ENCODE assay signal across 19 cellular contexts in the genomic region with DNA sequence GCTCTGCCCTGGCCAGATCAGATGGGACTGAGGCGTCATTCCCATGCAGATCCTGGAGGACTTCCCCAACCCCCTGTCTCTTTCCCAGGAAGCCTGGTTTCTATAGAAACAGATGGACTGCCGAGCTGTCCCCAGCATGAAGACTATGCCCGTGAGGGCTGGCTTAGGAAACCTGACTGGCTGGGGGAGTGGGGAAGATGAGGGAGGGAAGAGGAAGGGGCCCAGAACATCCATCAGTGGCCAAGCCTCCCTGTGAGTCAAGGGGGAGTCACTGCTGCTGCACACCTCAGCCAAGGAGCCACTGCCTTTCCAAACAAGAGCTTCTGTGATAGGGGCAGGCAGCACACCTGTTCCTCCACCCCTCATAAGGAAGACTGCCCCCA. TPM values are rescaled to one million over a fixed set of nuclear protein-coding genes. Genes with fewer than 3 reads are reported as not detected.
A peak's percentile ranks its signal among the peaks of the same experiment; 100 is the strongest.
DNase-seq lines count a peak whose midpoint lies in the region; ATAC-seq, FAIRE-seq and TF ChIP-seq lines count a peak whose summit lies in the region.
"Had no signal": no experiment of that assay in that cellular context is flagged by ENCODE, and none has a peak within 500 bp of the region (broad histone marks: within the 10 kb centered on the region; RNA-seq: fewer than 3 reads in every experiment).

No MANE protein-coding gene starts in this region.

- H3K56ac ChIP-seq in IMR-90 (ENCODE audit: extremely low read depth, insufficient read depth, low read length) (no peak overlapping the region), H1 (replicated peaks; ENCODE audit: insufficient read length, low read depth, low read length) (no peak overlapping the region)

- FAIRE-seq in H1 (lab: Jason Lieb, UNC), result no peak
- FAIRE-seq: HepG2 had no signal

- H2AFZ ChIP-seq in IMR-90 (replicated peaks; ENCODE audit: low read length, poor library complexity), result peak overlapping the region; percentile 38
- H2AFZ ChIP-seq in H1 (ENCODE audit: low read length), result no peak overlapping the region
- H2AFZ ChIP-seq in neuronal stem cell (ENCODE audit: low read length), result no peak overlapping the region

- H3K4me1 ChIP-seq in IMR-90 (ENCODE audit: control insufficient read depth, insufficient read depth, low read length) (peaks cover 2% of the 10 kb centered on the region; the same call in 1 of the 2 replicates), H1 (replicated peaks in 1 of 4; ENCODE audit: control insufficient read depth in 3 of 4, insufficient read depth in 4 of 4, low read length in 3 of 4) (peaks cover 7 to 52% (median 38%) of the 10 kb centered on the region in 4 experiments), neuronal stem cell (ENCODE audit: control insufficient read depth in 2 of 2, insufficient read depth in 1 of 2, low read depth in 1 of 2, low read length in 2 of 2) (peaks cover 5 to 53% of the 10 kb centered on the region in 2 donors)

- H4K20me1 ChIP-seq in IMR-90 (ENCODE audit: insufficient read depth, low read length) (peaks cover 72% of the 10 kb centered on the region), H1 (replicated peaks in 1 of 2; ENCODE audit: control insufficient read depth in 1 of 2, insufficient read depth in 2 of 2, low read length in 2 of 2) (peaks cover 0 to 12% of the 10 kb centered on the region in 2 experiments)

- TF ChIP-seq RAD21 in IMR-90 (IDR thresholded peaks at IDR 0.05; ENCODE audit: low read length) (no peak), H1 (IDR thresholded peaks at IDR 0.05 in 1 of 2, conservative IDR thresholded peaks at IDR 0.05 in 1 of 2; ENCODE audit: low read depth in 2 of 2, low read length in 2 of 2) (no peak)

- DNase-seq in DMS53 (lab: John Stamatoyannopoulos, UW) (peak; percentile 37), DMS53 treated with DMSO at 0.1 percent for 48 hours (lab: John Stamatoyannopoulos, UW; ENCODE audit: unreplicated experiment) (no peak), IMR-90 (no peak), H1 (ENCODE audit: low read depth in 1 of 2, low spot score in 2 of 2) (no peak), neuronal stem cell (ENCODE audit: low spot score) (no peak), occipital lobe (lab: John Stamatoyannopoulos, UW) (no peak), NCI-H524 treated with DMSO at 0.1 percent for 48 hours (lab: John Stamatoyannopoulos, UW) (no peak)
- DNase-seq in activated CD4-positive, alpha-beta T cell treated with anti-CD3 and anti-CD28 coated beads, Interleukin-2, amount 50 U/mL, for 1 hour, result no peak
- DNase-seq: 8988T; activated CD4-positive, alpha-beta T cell treated with anti-CD3 and anti-CD28 coated beads, Interleukin-2, amount 50 U/mL, for 48 hours; activated CD8-positive, alpha-beta memory T cell treated with anti-CD3 and anti-CD28 coated beads, Interleukin-2, amount 50 U/mL, for 48 hours; midbrain; NCI-H1092; NCI-H2029; NK-92 treated with Interleukin-12 subunit alpha and Interleukin-12 subunit beta, amount 100 ng/mL, for 24 hours; stimulated activated CD4-positive, alpha-beta T cell treated with anti-CD3 and anti-CD28 coated beads, Interleukin-4, amount 100 ng/mL, for 1 hour; upper lobe of left lung had no signal

- no peak overlapping the region for H4K91ac ChIP-seq in IMR-90 (ENCODE audit: insufficient read depth, low read depth, low read length)
- no peak overlapping the region for H4K91ac ChIP-seq in H1 (replicated peaks; ENCODE audit: insufficient read length, low read length)
- no peak overlapping the region for H4K91ac ChIP-seq in neuronal stem cell (ENCODE audit: low read depth, low read length, poor library complexity)

- H2BK5ac ChIP-seq in IMR-90 (ENCODE audit: low read depth, low read length, poor library complexity, severe bottlenecking), result no peak overlapping the region
- H2BK5ac ChIP-seq in H1 (ENCODE audit: low read depth, low read length), result peak overlapping the region; percentile 13; the same call in 1 of the 2 replicates
- no peak overlapping the region for H2BK5ac ChIP-seq in neuronal stem cell (ENCODE audit: low read length)

- no peak overlapping the region for H3K18ac ChIP-seq in IMR-90 (ENCODE audit: low read depth, low read length)
- no peak overlapping the region for H3K18ac ChIP-seq in H1 (ENCODE audit: extremely low read depth, low read length)
- no peak overlapping the region for H3K18ac ChIP-seq in neuronal stem cell (ENCODE audit: low read length)

- H2BK120ac ChIP-seq in IMR-90 (ENCODE audit: low read depth, low read length) (no peak overlapping the region), H1 (replicated peaks; ENCODE audit: low read depth, low read length) (no peak overlapping the region), neuronal stem cell (ENCODE audit: low read depth, low read length) (no peak overlapping the region)

- dilution Hi-C loops in IMR-90 (cut with HindIII; ENCODE audit: low sequenced_read_pairs, unreplicated experiment), result no loop called here

- no peak overlapping the region for H3K27ac ChIP-seq in IMR-90 (ENCODE audit: insufficient read depth, low read length)
- H3K27ac ChIP-seq in H1 (ENCODE audit: low read depth, low read length), result no peak overlapping the region
- peak overlapping the region; percentile 23 for H3K27ac ChIP-seq in neuronal stem cell (replicated peaks; ENCODE audit: low read length)
- H3K27ac ChIP-seq: SK-N-MC, upper lobe of left lung had no signal

- no peak overlapping the region for H4K8ac ChIP-seq in IMR-90 (ENCODE audit: low read depth in 2 of 2, low read length in 2 of 2)
- H4K8ac ChIP-seq in H1 (ENCODE audit: extremely low read depth, insufficient read depth, low read length), result no peak overlapping the region
- no peak overlapping the region for H4K8ac ChIP-seq in neuronal stem cell (ENCODE audit: low read depth, low read length)

- H3K9ac ChIP-seq in IMR-90 (ENCODE audit: low read depth, low read length) (no peak overlapping the region), H1 (replicated peaks in 1 of 4; ENCODE audit: extremely low read depth in 1 of 4, low read depth in 3 of 4, low read length in 3 of 4) (no peak overlapping the region), neuronal stem cell (ENCODE audit: low read depth, low read length, poor library complexity) (no peak overlapping the region)

- peaks cover 7% of the 10 kb centered on the region for H3K9me1 ChIP-seq in IMR-90 (ENCODE audit: insufficient read depth, low read length)

- TF ChIP-seq EP300 in H1 (IDR thresholded peaks at IDR 0.05; ENCODE audit: borderline replicate concordance in 1 of 2, low read depth in 2 of 2, low read length in 2 of 2), result no peak

- no peak overlapping the region for H3K4me3 ChIP-seq in IMR-90 (ENCODE audit: insufficient read depth, low read depth, low read length)
- H3K4me3 ChIP-seq in H1 (ENCODE audit: extremely low read depth in 1 of 4, insufficient read depth in 2 of 4, low read depth in 3 of 4, low read length in 4 of 4), result 0 out of 8 replicates have a peak overlapping the region, but pooled peaks of 1 of the 4 experiments have one; percentile 27
- no peak overlapping the region for H3K4me3 ChIP-seq in neuronal stem cell (ENCODE audit: low read length in 2 of 2)
- H3K4me3 ChIP-seq: SK-N-MC, upper lobe of left lung had no signal

- H2AK9ac ChIP-seq in IMR-90 (replicated peaks; ENCODE audit: low read depth, low read length, poor library complexity), result peak overlapping the region; percentile 52

- no peak for ATAC-seq in IMR-90 (ENCODE audit: low read depth)
- ATAC-seq: HepG2 had no signal

- no peak overlapping the region for H3K4ac ChIP-seq in IMR-90 (ENCODE audit: low read depth, low read length)
- H3K4ac ChIP-seq in H1 (replicated peaks; ENCODE audit: insufficient read length, low read depth, low read length), result no peak overlapping the region
- no peak overlapping the region for H3K4ac ChIP-seq in neuronal stem cell (ENCODE audit: low read length)

- H3K79me1 ChIP-seq in IMR-90 (ENCODE audit: low read depth in 1 of 2, low read length in 2 of 2), result peaks cover 14 to 43% of the 10 kb centered on the region in 2 experiments
- H3K79me1 ChIP-seq in H1 (ENCODE audit: low read depth, low read length), result peaks cover 25% of the 10 kb centered on the region
- peaks cover 44% of the 10 kb centered on the region for H3K79me1 ChIP-seq in neuronal stem cell (ENCODE audit: low read depth, low read length)

- H3K9me3 ChIP-seq in IMR-90 (ENCODE audit: control insufficient read depth, insufficient read depth, low read length), result no peaks in the 10 kb centered on the region
- no peaks in the 10 kb centered on the region for H3K9me3 ChIP-seq in H1 (ENCODE audit: insufficient read depth in 2 of 2, low read depth in 1 of 2, low read length in 1 of 2)
- no peaks in the 10 kb centered on the region for H3K9me3 ChIP-seq in neuronal stem cell (replicated peaks in 1 of 2; ENCODE audit: control insufficient read depth in 2 of 2, insufficient read depth in 1 of 2, low read depth in 1 of 2, low read length in 2 of 2)
- H3K9me3 ChIP-seq: upper lobe of left lung had no signal

- POLR2A ChIA-PET in IMR-90 (lab: Charles Lee; ENCODE audit: unreplicated experiment) (no interaction called here), H1 (lab: Charles Lee; ENCODE audit: partially characterized antibody) (interaction anchor here (0.7 to 2.4 kb wide), 10 partner anchors 8 to 35 kb away, joined by 3 to 8 read pairs (median 4); no protein-coding TSS in a partner anchor)

- H3K36me3 ChIP-seq in IMR-90 (ENCODE audit: control insufficient read depth, insufficient read depth, low read length), result peaks cover 28% of the 10 kb centered on the region; the same call in 1 of the 2 replicates
- peaks cover 0 to 13% (median 2%) of the 10 kb centered on the region in 4 experiments; a peak in 4 of 8 replicates for H3K36me3 ChIP-seq in H1 (ENCODE audit: control insufficient read depth in 2 of 4, insufficient read depth in 4 of 4, low read length in 3 of 4)
- H3K36me3 ChIP-seq in neuronal stem cell (replicated peaks in 1 of 2; ENCODE audit: control insufficient read depth in 2 of 2, insufficient read depth in 2 of 2, low read length in 2 of 2), result peaks cover 0 to 21% of the 10 kb centered on the region in 2 donors

- peaks cover 6% of the 10 kb centered on the region; the same call in 1 of the 2 replicates for H3K23me2 ChIP-seq in H1 (ENCODE audit: low read depth, low read length)

- H2BK20ac ChIP-seq in IMR-90 (ENCODE audit: low read depth, low read length), result no peak overlapping the region
- no peak overlapping the region for H2BK20ac ChIP-seq in H1 (ENCODE audit: low read length)

- CTCF ChIA-PET in IMR-90 (lab: Yijun Ruan, JAX), result interaction anchor here (0.6 to 0.9 kb wide), 2 partner anchors 125 to 161 kb away, joined by 4 read pairs; no protein-coding TSS in a partner anchor
- CTCF ChIA-PET in H1 (lab: Charles Lee; ENCODE audit: partially characterized antibody), result interaction anchor here (0.6 to 24.5 kb wide), 10 partner anchors 8 to 172 kb away, joined by 3 to 1347 read pairs (median 5); no protein-coding TSS in a partner anchor

- in situ Hi-C loops in IMR-90 (cut with MboI; ENCODE audit: low sequenced_read_pairs), result no loop called here

- BruUV-seq in IMR-90 (replicated peaks; lab: Mats Ljungman, UMichigan), result no TSS peak

- intact Hi-C loops in IMR-90 (cut with micrococcal nuclease), result no loop called here

- H2BK15ac ChIP-seq in IMR-90 (ENCODE audit: low read depth, low read length) (no peak overlapping the region), H1 (ENCODE audit: low read length) (no peak overlapping the region; the same call in 1 of the 2 replicates), neuronal stem cell (ENCODE audit: low read length) (no peak overlapping the region)

- H2AK5ac ChIP-seq in IMR-90 (ENCODE audit: low read depth, low read length) (no peak overlapping the region), H1 (ENCODE audit: low read depth, low read length) (0 out of 2 replicates have a peak overlapping the region, but pooled peaks have one; percentile 14), neuronal stem cell (ENCODE audit: low read depth, low read length) (no peak overlapping the region)

- H3K27me3 ChIP-seq in IMR-90 (ENCODE audit: control insufficient read depth, insufficient read depth, low read length) (no peaks in the 10 kb centered on the region), H1 (replicated peaks in 1 of 4; ENCODE audit: control insufficient read depth in 3 of 4, extremely low read depth in 1 of 4, insufficient read depth in 3 of 4, low read length in 3 of 4) (no peaks in the 10 kb centered on the region), neuronal stem cell (ENCODE audit: control insufficient read depth in 3 of 3, insufficient read depth in 3 of 3, low read depth in 1 of 3, low read length in 3 of 3) (no peaks in the 10 kb centered on the region)
- H3K27me3 ChIP-seq: upper lobe of left lung had no signal

- H3K14ac ChIP-seq in IMR-90 (replicated peaks; ENCODE audit: low read depth, low read length) (no peak overlapping the region), H1 (ENCODE audit: insufficient read length) (no peak overlapping the region), neuronal stem cell (ENCODE audit: low read length) (no peak overlapping the region)

- H3K4me2 ChIP-seq in IMR-90 (ENCODE audit: low read depth, low read length) (no peak overlapping the region), H1 (ENCODE audit: insufficient read depth in 1 of 2, low read depth in 2 of 2, low read length in 2 of 2) (peak overlapping the region; percentile 50 to 54), neuronal stem cell (ENCODE audit: insufficient read depth, low read length, poor library complexity, severe bottlenecking) (no peak overlapping the region)

- no CpG with 5 or more reads among the region's 3 CpGs for WGBS in IMR-90 (ENCODE audit: extremely low coverage in 2 of 2, insufficient read length in 1 of 2), 2 experiments
- 33% methylated on average over 3 of the region's 3 CpGs; no CpG with 5 or more reads in 1 of the 2 experiments for whole genome bisulfite sequencing in H1 (ENCODE audit: extremely low coverage in 1 of 2, insufficient coverage in 1 of 2, insufficient read length in 1 of 2, insufficient replicate concordance in 2 of 2, low coverage in 1 of 2, low lambda C conversion rate in 2 of 2, missing lambda C conversion rate in 1 of 2), 2 experiments
- WGBS in neuronal stem cell (ENCODE audit: extremely low coverage in 2 of 2, insufficient read length in 2 of 2, insufficient replicate concordance in 1 of 2), 2 donors, result no CpG with 5 or more reads among the region's 3 CpGs

- H3K79me2 ChIP-seq in H1 (ENCODE audit: control insufficient read depth in 1 of 2, insufficient read depth in 2 of 2, low read length in 2 of 2), result peaks cover 5 to 35% of the 10 kb centered on the region in 2 experiments

- TF ChIP-seq CTCF in IMR-90 (conservative IDR thresholded peaks at IDR 0.05; ENCODE audit: low read depth, low read length), result no peak
- no peak for TF ChIP-seq CTCF in H1 (IDR thresholded peaks at IDR 0.05; ENCODE audit: control extremely low read depth in 1 of 3, insufficient read depth in 1 of 3, low read depth in 1 of 3, low read length in 3 of 3)

- no peak for TF ChIP-seq POLR2A in IMR-90 (IDR thresholded peaks at IDR 0.05; ENCODE audit: low read depth, low read length)
- no peak for TF ChIP-seq POLR2A in H1 (IDR thresholded peaks at IDR 0.05; ENCODE audit: control extremely low read depth in 1 of 2, low read depth in 2 of 2, low read length in 2 of 2)

- H3K23ac ChIP-seq in IMR-90 (ENCODE audit: low read depth, low read length) (no peak overlapping the region), H1 (ENCODE audit: insufficient read length) (no peak overlapping the region), neuronal stem cell (ENCODE audit: low read depth, low read length, poor library complexity) (no peak overlapping the region)

- no peak overlapping the region for H4K5ac ChIP-seq in IMR-90 (ENCODE audit: low read depth, low read length)
- no peak overlapping the region for H4K5ac ChIP-seq in H1 (ENCODE audit: insufficient read length, low read depth, low read length)

- no peak overlapping the region for H2BK12ac ChIP-seq in H1 (ENCODE audit: low read depth, low read length)
- H2BK12ac ChIP-seq in neuronal stem cell (ENCODE audit: low read length), result no peak overlapping the region

RNA-seq across cellular contexts. Expression of a gene that starts 5.8 kb away (rescaled TPM):
- total RNA-seq in IMR-90 (2012; rRNA removed) (3.9 TPM in 2 replicates), occipital lobe (27.1 TPM)
- polyA plus RNA-seq in IMR-90 (2012; rRNA removed) (18.4 and 22.0 TPM in 2 replicates), H1 (2011; rRNA removed) (34.0 and 47.5 TPM in 2 replicates)
- polyA plus RNA-seq in IMR-90 (2012; cell fraction: cytosol; rRNA removed), result 11.2 and 20.9 TPM in 2 replicates
- 20.9 and 25.0 TPM in 2 replicates for polyA plus RNA-seq in IMR-90 (2012; cell fraction: nucleus; rRNA removed; ENCODE audit: low replicate concordance)
- total RNA-seq in H1 (2021; fragmentation: NEBNext Ultra II Directional; extraction: Animal tissue kit (Norgen Biotek cat#: 25700)), result 46.3 and 53.7 TPM in 2 replicates
- polyA plus RNA-seq in H1 (2011; cell fraction: cytosol; rRNA removed), result 25.8 TPM
- 48.2 TPM for polyA plus RNA-seq in H1 (2011; cell fraction: nucleus; rRNA removed)
- polyA plus RNA-seq in H1 (2012, experiment 1 of 2), result 44.1 to 78.7 TPM (median 68.4 TPM) in 4 replicates
- polyA plus RNA-seq in H1 (2012, experiment 2 of 2), result 49.8 TPM
- 52.1 TPM for polyA plus RNA-seq in H1 (2013, experiment 1 of 2)
- polyA plus RNA-seq in H1 (2013, experiment 2 of 2), result 59.6 TPM
- polyA minus RNA-seq in H1 (2011; rRNA and poly(A)+ RNA removed), result 26.4 and 26.9 TPM in 2 replicates
- polyA minus RNA-seq in H1 (2011; cell fraction: cytosol; rRNA and poly(A)+ RNA removed), result 34.6 TPM
- 44.5 TPM for polyA minus RNA-seq in H1 (2011; cell fraction: nucleus; rRNA and poly(A)+ RNA removed)
- 235 TPM for polyA plus RNA-seq in neuronal stem cell (2013, experiment 1 of 2)
- polyA plus RNA-seq in neuronal stem cell (2013, experiment 2 of 2), result 227 TPM
- total RNA-seq: HepG2 had no signal
- polyA plus RNA-seq: HepG2 had no signal

Comparison
In these comparisons a context has a peak if more than half of its experiments do, and no peak if none do; other contexts are left out.
1. H3K4me2 ChIP-seq: peak in H1 (2 of 2); none in IMR-90 (single experiment) and neuronal stem cell (single experiment).